ENCODE assay signal across 8 cellular contexts in genomic region chr16:50627419-50627818, GRCh38. TPM values are rescaled to one million over a fixed set of nuclear protein-coding genes. Genes with fewer than 3 reads are reported as not detected.
DNase-seq lines count a peak whose midpoint lies in the region; ATAC-seq, FAIRE-seq and TF ChIP-seq lines count a peak whose summit lies in the region.

No MANE protein-coding gene starts in this region.

- H2BK5ac ChIP-seq in mesendoderm (ENCODE audit: low read length), result no peak overlapping the region

- H4K8ac ChIP-seq in mesendoderm (ENCODE audit: low read depth, low read length), result no peak overlapping the region

- no peaks in the 10 kb centered on the region for H3K27me3 Mint-ChIP-seq in type B pancreatic cell

- H3K36me3 Mint-ChIP-seq in type B pancreatic cell, result peaks cover 14% of the 10 kb centered on the region

- H3K56ac ChIP-seq in mesendoderm (ENCODE audit: low read length), result no peak overlapping the region

- 0 out of 2 replicates have a peak, but pooled peaks cover 4% of the 10 kb centered on the region for H4K20me1 ChIP-seq in K562 (replicated peaks; ENCODE audit: control insufficient read depth, insufficient read depth, low read length)

- BruUV-seq in K562 (replicated peaks; lab: Mats Ljungman, UMichigan), result no TSS peak

- no peaks in the 10 kb centered on the region for H3K9me1 ChIP-seq in K562 (ENCODE audit: control insufficient read depth, insufficient read depth, low read length)

- H3K27ac Mint-ChIP-seq in type B pancreatic cell, result no peak overlapping the region

- no peak overlapping the region for H3K4me3 Mint-ChIP-seq in type B pancreatic cell

- H3K4me1 ChIP-seq in K562 (replicated peaks in 1 of 2; ENCODE audit: control insufficient read depth in 2 of 2, insufficient read depth in 2 of 2, low read length in 2 of 2) (no peaks in the 10 kb centered on the region; a peak in 2 of 5 replicates), mesendoderm (ENCODE audit: control insufficient read depth, low read depth, low read length) (no peaks in the 10 kb centered on the region), tibial artery (peaks cover 0 to 32% (median 17%) of the 10 kb centered on the region in 4 donors)

- H2BK15ac ChIP-seq in mesendoderm (replicated peaks; ENCODE audit: low read depth), result no peak overlapping the region

- H3K27me3 ChIP-seq in K562 (ENCODE audit: control insufficient read depth in 2 of 2, insufficient read depth in 2 of 2, low read length in 2 of 2) (peaks cover 13 to 59% of the 10 kb centered on the region in 2 experiments), mesendoderm (ENCODE audit: insufficient read depth, low read length, poor library complexity) (no peaks in the 10 kb centered on the region), tibial artery (no peaks in the 10 kb centered on the region)

- in situ Hi-C loops in K562 (cut with MboI), result no loop called here

- no peak for TF ChIP-seq POLR2A in K562 (conservative IDR thresholded peaks at IDR 0.05)

- peak; percentile 56; the same call in 2 of the 3 replicates for ATAC-seq in K562
- ATAC-seq in HG02840 (IDR thresholded peaks at IDR 0.05; ENCODE audit: low FRiP score, unreplicated experiment), result no peak

- TF ChIP-seq CTCF in GM12873 (IDR thresholded peaks at IDR 0.05; ENCODE audit: insufficient read depth, low read depth, low read length, missing control alignments), result peak; percentile 46
- peak in 1 of 3 experiments; percentile 9; a peak in 1 of 6 replicates for TF ChIP-seq CTCF in K562 (IDR thresholded peaks at IDR 0.05 in 2 of 3, conservative IDR thresholded peaks at IDR 0.05 in 1 of 3; ENCODE audit: insufficient read depth in 2 of 3, low read depth in 1 of 3, low read length in 3 of 3)
- peak; percentile 51 to 65 for TF ChIP-seq CTCF in tibial artery (IDR thresholded peaks at IDR 0.05)
- TF ChIP-seq CTCF in type B pancreatic cell (conservative IDR thresholded peaks at IDR 0.05), result no peak

- intact Hi-C loops in K562 (cut with micrococcal nuclease) (no loop called here), tibial artery (cut with DNase I; ENCODE audit: low total_unique reads) (no loop called here)

- H3K4ac ChIP-seq in mesendoderm (ENCODE audit: low read depth, low read length), result no peak overlapping the region

- no peaks in the 10 kb centered on the region for H3K79me2 ChIP-seq in K562 (ENCODE audit: control insufficient read depth, insufficient read depth, low read length)
- H3K79me2 ChIP-seq in mesendoderm (ENCODE audit: control insufficient read depth, insufficient read depth, low read length), result no peaks in the 10 kb centered on the region

- H3K9me3 ChIP-seq in K562 (replicated peaks; ENCODE audit: control insufficient read depth, insufficient read depth, low read depth, low read length) (no peaks in the 10 kb centered on the region), tibial artery (no peaks in the 10 kb centered on the region)

- H3K4me1 Mint-ChIP-seq in type B pancreatic cell (ENCODE audit: unreplicated experiment), result peaks cover 8% of the 10 kb centered on the region

- H2BK120ac ChIP-seq in mesendoderm (ENCODE audit: low read depth, low read length), result no peak overlapping the region

- POLR2A ChIA-PET in K562 (lab: Yijun Ruan, JAX), result interaction anchor here (1.2 kb wide), 1 partner anchor 29 kb away, joined by 3 read pairs; no protein-coding TSS in a partner anchor

- H3K27ac ChIP-seq in K562 (ENCODE audit: extremely low read depth, low read depth, low read length), result no peak overlapping the region
- H3K27ac ChIP-seq in mesendoderm (ENCODE audit: low read depth, low read length), result no peak overlapping the region
- peak overlapping the region; percentile 47 to 62 for H3K27ac ChIP-seq in tibial artery

- FAIRE-seq in K562 (lab: Jason Lieb, UNC), result no peak

- DNase-seq in RPMI8226, result peak; percentile 72
- DNase-seq in K562 (ENCODE audit: extremely low read depth in 1 of 4, low spot score in 3 of 4), result peak in 1 of 4 experiments; percentile 14
- peak; percentile 44 for DNase-seq in mesendoderm
- DNase-seq in tibial artery, result peak; percentile 69 to 89
- DNase-seq in type B pancreatic cell (ENCODE audit: extremely low spot score, unreplicated experiment), result no peak
- DNase-seq in NCI-H2081 (lab: John Stamatoyannopoulos, UW), result no peak

- no peaks in the 10 kb centered on the region for H3K79me1 ChIP-seq in mesendoderm (ENCODE audit: low read length)

- no peak overlapping the region for H2AFZ ChIP-seq in K562 (ENCODE audit: low read depth, low read length)

- no peak overlapping the region for H3K4me2 ChIP-seq in K562 (ENCODE audit: insufficient read depth, low read length)
- H3K4me2 ChIP-seq in mesendoderm (ENCODE audit: low read length), result no peak overlapping the region

- H3K36me3 ChIP-seq in K562 (ENCODE audit: control insufficient read depth, insufficient read depth, low read length) (no peaks in the 10 kb centered on the region), mesendoderm (ENCODE audit: control insufficient read depth, insufficient read depth, low read length) (peaks cover 2% of the 10 kb centered on the region), tibial artery (peaks cover 41 to 59% (median 46%) of the 10 kb centered on the region in 3 donors)

- H3K23ac ChIP-seq in mesendoderm (ENCODE audit: low read length), result no peak overlapping the region

- CTCF ChIA-PET in K562 (lab: Yijun Ruan, JAX; ENCODE audit: low intra/inter-chr PET ratio), result interaction anchor here (0.6 kb wide), 1 partner anchor 177 kb away, joined by 3 read pairs; no protein-coding TSS in a partner anchor

- no peak overlapping the region for H4K5ac ChIP-seq in mesendoderm (ENCODE audit: low read length)

- H3K9ac ChIP-seq in K562 (ENCODE audit: insufficient read depth in 1 of 2, low read depth in 2 of 2, low read length in 2 of 2) (no peak overlapping the region), mesendoderm (ENCODE audit: low read length) (no peak overlapping the region)

- no peak overlapping the region for H3K18ac ChIP-seq in mesendoderm (ENCODE audit: low read length)

- 0% methylated on average over 10 of the region's 10 CpGs for WGBS in K562 (ENCODE audit: insufficient coverage, low coverage, missing lambda C conversion rate)
- WGBS in mesendoderm (ENCODE audit: extremely low coverage, insufficient coverage, low lambda C conversion rate), result no CpG with 5 or more reads among the region's 10 CpGs

- no peak overlapping the region for H3K4me3 ChIP-seq in K562
- H3K4me3 ChIP-seq in mesendoderm (ENCODE audit: low read length), result no peak overlapping the region
- H3K4me3 ChIP-seq in tibial artery, result no peak overlapping the region

- no peak overlapping the region for H2AK5ac ChIP-seq in mesendoderm (ENCODE audit: low read length)

- no peak for TF ChIP-seq RAD21 in K562 (CRISPR knock-in tag; conservative IDR thresholded peaks at IDR 0.05 in 1 of 2, IDR thresholded peaks at IDR 0.05 in 1 of 2)

- no peaks in the 10 kb centered on the region for H3K9me3 Mint-ChIP-seq in type B pancreatic cell

- TF ChIP-seq EP300 in K562 (IDR thresholded peaks at IDR 0.05; ENCODE audit: low read length), result no peak

TF ChIP-seq in K562, 482 proteins besides CTCF, POLR2A, EP300 and RAD21 (continues in another document):
- TF ChIP-seq BACH1 (tag; IDR thresholded peaks at IDR 0.05) (no peak), MLLT1 (IDR thresholded peaks at IDR 0.05) (no peak), MYC (IDR thresholded peaks at IDR 0.05; ENCODE audit: low read depth, low read length) (no peak), MYC (CRISPR knock-in tag; IDR thresholded peaks at IDR 0.05; ENCODE audit: borderline replicate concordance, low read depth) (no peak), ZNF280B (CRISPR knock-in tag; IDR thresholded peaks at IDR 0.05) (no peak)

RNA-seq across cellular contexts. Expression of gene SNX20, which starts 53.7 kb away (rescaled TPM):
- not detected in 2 replicates for total RNA-seq in K562 (2011; cell fraction: chromatin; rRNA removed; ENCODE audit: low replicate concordance)
- total RNA-seq in K562 (2011; cell fraction: nucleolus; rRNA removed), result not detected in 2 replicates
- total RNA-seq in K562 (2011; cell fraction: nucleoplasm; rRNA removed), result not detected in 2 replicates
- not detected in 2 replicates for total RNA-seq in K562 (2014; rRNA removed)
- not detected in 2 replicates for total RNA-seq in K562 (2014; rRNA removed; fragmentation: Illumina TruSeq; extraction: Trizol)
- 0.04 TPM in 2 replicates for total RNA-seq in K562 (2015; rRNA removed; fragmentation: Illumina TruSeq; extraction: Trizol)
- 0.07 and 0.13 TPM in 2 replicates for total RNA-seq in K562 (2021)
- polyA plus RNA-seq in K562 (2011; rRNA removed), result not detected in 2 replicates
- not detected in 2 replicates for polyA plus RNA-seq in K562 (2011; cell fraction: cytosol; rRNA removed)
- not detected in 2 replicates for polyA plus RNA-seq in K562 (2011; cell fraction: nucleus; rRNA removed)
- polyA plus RNA-seq in K562 (2012), result 0.03 TPM in 1 of 2 replicates, not detected in the other
- polyA plus RNA-seq in K562 (2014; fragmentation: Illumina TruSeq; extraction: Trizol), result not detected in 2 replicates
- polyA plus RNA-seq in K562 (2014; fragmentation: Nextera tagmentation; extraction: Ambion mirVana), result not detected
- not detected in 2 replicates for polyA plus RNA-seq in K562 (2014; rRNA removed)
- polyA minus RNA-seq in K562 (2011; rRNA and poly(A)+ RNA removed), result not detected in 2 replicates
- polyA minus RNA-seq in K562 (2011; cell fraction: cytosol; rRNA and poly(A)+ RNA removed), result not detected in 2 replicates
- not detected in 2 replicates for polyA minus RNA-seq in K562 (2011; cell fraction: nucleus; rRNA and poly(A)+ RNA removed)
- not detected for polyA plus RNA-seq in mesendoderm (2013, experiment 1 of 2)
- not detected for polyA plus RNA-seq in mesendoderm (2013, experiment 2 of 2)
- not detected in 2 replicates for total RNA-seq in type B pancreatic cell (ENCODE audit: low replicate concordance)

Comparison
In these comparisons a context has a peak if more than half of its experiments do, and no peak if none do; other contexts are left out.
1. DNase-seq: peak in RPMI8226 (single experiment), mesendoderm (single experiment) and tibial artery (2 of 2); none in type B pancreatic cell (single experiment) and NCI-H2081 (0 of 2).
2. H3K27ac ChIP-seq: peak in tibial artery (2 of 2); none in K562 (single experiment) and mesendoderm (single experiment).